17 cellular contexts compared by ENCODE assay signal in genomic region chr10:43386549-43386948, GRCh38. TPM values are rescaled to one million over a fixed set of nuclear protein-coding genes. Genes with fewer than 3 reads are reported as not detected.
DNase-seq lines count a peak whose midpoint lies in the region; ATAC-seq and TF ChIP-seq lines count a peak whose summit lies in the region.
"Had no signal": no experiment of that assay in that cellular context is flagged by ENCODE, and none has a peak within 500 bp of the region (broad histone marks: within the 10 kb centered on the region; RNA-seq: fewer than 3 reads in every experiment).

No MANE protein-coding gene starts in this region.

- no peak for TF ChIP-seq CTCF in cardiac muscle cell (IDR thresholded peaks at IDR 0.05; ENCODE audit: low read depth, low read length)

- ATAC-seq in right cardiac atrium, result no peak
- no peak for ATAC-seq in stimulated activated naive CD8-positive, alpha-beta T cell treated with anti-CD3 and anti-CD28 coated beads, Interleukin-15, amount 100 ng/mL, for 72 hours
- ATAC-seq in HG03439 (IDR thresholded peaks at IDR 0.05; ENCODE audit: unreplicated experiment), result no peak
- ATAC-seq: left cardiac atrium had no signal

- no peak overlapping the region for H3K9ac ChIP-seq in SK-N-MC (ENCODE audit: insufficient read length)

- DNase-seq in cardiac muscle cell (ENCODE audit: low read depth in 1 of 2, low spot score in 1 of 2), result no peak
- no peak for DNase-seq in right cardiac atrium
- DNase-seq in SK-N-MC (ENCODE audit: low read depth, low spot score), result no peak
- DNase-seq in immature natural killer cell, result no peak
- no peak for DNase-seq in stimulated activated naive CD8-positive, alpha-beta T cell treated with anti-CD3 and anti-CD28 coated beads, Interleukin-15, amount 100 ng/mL, for 72 hours
- DNase-seq in mucosa of gallbladder (ENCODE audit: low spot score), result no peak
- no peak for DNase-seq in middle frontal gyrus (ENCODE audit: extremely low spot score, low spot score)
- DNase-seq: central memory CD4-positive, alpha-beta T cell; HFFc6; Kasumi-1; left cardiac atrium; NCI-H1105; stimulated activated CD4-positive, alpha-beta T cell treated with anti-CD3 and anti-CD28 coated beads, Interleukin-12 subunit alpha, Interleukin-12 subunit beta, amount 100 ng/mL, for 4 hours had no signal

- peak overlapping the region; percentile 39 for H3K27ac ChIP-seq in cardiac muscle cell
- no peak overlapping the region for H3K27ac ChIP-seq in right cardiac atrium (ENCODE audit: low read length)
- H3K27ac ChIP-seq in SK-N-MC, result peak overlapping the region; percentile 42; the same call in 1 of the 2 replicates
- H3K27ac ChIP-seq: esophagus muscularis mucosa had no signal

- H3K4me1 Mint-ChIP-seq in immature natural killer cell, result peaks cover 38 to 61% of the 10 kb centered on the region in 2 donors
- H3K4me1 Mint-ChIP-seq in stimulated activated naive CD8-positive, alpha-beta T cell treated with anti-CD3 and anti-CD28 coated beads, Interleukin-15, amount 100 ng/mL, for 72 hours, result peaks cover 60% of the 10 kb centered on the region

- intact Hi-C loops in right cardiac atrium (cut with DNase I), result no loop called here

- H3K4me3 ChIP-seq in cardiac muscle cell (no peak overlapping the region), right cardiac atrium (ENCODE audit: low read length) (no peak overlapping the region), SK-N-MC (no peak overlapping the region)
- H3K4me3 ChIP-seq: esophagus muscularis mucosa had no signal

- H3K27me3 ChIP-seq in cardiac muscle cell, result no peaks in the 10 kb centered on the region
- no peaks in the 10 kb centered on the region for H3K27me3 ChIP-seq in right cardiac atrium (ENCODE audit: control insufficient read depth, insufficient read depth)
- H3K27me3 ChIP-seq: esophagus muscularis mucosa had no signal

- H3K36me3 Mint-ChIP-seq in immature natural killer cell, result peaks cover 10 to 32% (median 31%) of the 10 kb centered on the region in 3 donors

- H3K27ac Mint-ChIP-seq in immature natural killer cell, result peak overlapping the region; percentile 2 to 92 (median 70)
- peak overlapping the region; percentile 78 to 88 for H3K27ac Mint-ChIP-seq in stimulated activated naive CD8-positive, alpha-beta T cell treated with anti-CD3 and anti-CD28 coated beads, Interleukin-15, amount 100 ng/mL, for 72 hours
- H3K27ac Mint-ChIP-seq: HFFc6 had no signal

- H3K9me3 ChIP-seq in cardiac muscle cell (ENCODE audit: low read depth), result no peaks in the 10 kb centered on the region
- no peaks in the 10 kb centered on the region for H3K9me3 ChIP-seq in right cardiac atrium (ENCODE audit: control insufficient read depth, low read length)
- no peaks in the 10 kb centered on the region for H3K9me3 ChIP-seq in SK-N-MC (ENCODE audit: low read depth, low read length)
- H3K9me3 ChIP-seq: esophagus muscularis mucosa had no signal

- H3K36me3 ChIP-seq in cardiac muscle cell (peaks cover 48% of the 10 kb centered on the region), SK-N-MC (ENCODE audit: insufficient read depth, low read length) (peaks cover 53% of the 10 kb centered on the region)

- no peak overlapping the region for H3K4me3 Mint-ChIP-seq in immature natural killer cell
- H3K4me3 Mint-ChIP-seq in stimulated activated naive CD8-positive, alpha-beta T cell treated with anti-CD3 and anti-CD28 coated beads, Interleukin-15, amount 100 ng/mL, for 72 hours, result no peak overlapping the region
- H3K4me3 Mint-ChIP-seq: HFFc6 had no signal

- 92% methylated on average over 4 of the region's 4 CpGs for WGBS in right cardiac atrium

- H3K4me1 ChIP-seq in cardiac muscle cell (ENCODE audit: low read depth) (no peaks in the 10 kb centered on the region), right cardiac atrium (ENCODE audit: control insufficient read depth, insufficient read depth, low read length) (no peaks in the 10 kb centered on the region)

- H3K9me3 Mint-ChIP-seq in immature natural killer cell, result no peaks in the 10 kb centered on the region
- H3K9me3 Mint-ChIP-seq in stimulated activated naive CD8-positive, alpha-beta T cell treated with anti-CD3 and anti-CD28 coated beads, Interleukin-15, amount 100 ng/mL, for 72 hours, result no peaks in the 10 kb centered on the region
- H3K9me3 Mint-ChIP-seq: HFFc6 had no signal

- H3K27me3 Mint-ChIP-seq in immature natural killer cell (ENCODE audit: low read depth in 3 of 3), result peaks cover 2 to 3% (median 3%) of the 10 kb centered on the region in 3 donors
- H3K27me3 Mint-ChIP-seq in stimulated activated naive CD8-positive, alpha-beta T cell treated with anti-CD3 and anti-CD28 coated beads, Interleukin-15, amount 100 ng/mL, for 72 hours, result no peaks in the 10 kb centered on the region

RNA-seq across cellular contexts. Expression of gene FXYD4, which starts 15.1 kb away (rescaled TPM):
- total RNA-seq in cardiac muscle cell (not detected in 2 replicates), right cardiac atrium (not detected), mucosa of gallbladder (1.6 TPM)
- polyA plus RNA-seq in cardiac muscle cell (0.67 TPM in 1 of 2 replicates, not detected in the other), right cardiac atrium (not detected), immature natural killer cell (not detected)
- total RNA-seq: Daoy, esophagus muscularis mucosa, HFFc6, left cardiac atrium, renal cortical epithelial cell had no signal

RNA-seq across cellular contexts. Expression of gene HNRNPF, which starts 22.4 kb away (rescaled TPM):
- total RNA-seq in cardiac muscle cell, result 180 and 189 TPM in 2 replicates
- 111 and 130 TPM in 2 replicates for polyA plus RNA-seq in cardiac muscle cell
- total RNA-seq in right cardiac atrium, result 10 to 100 TPM; 67.2 to 93.4 (median 77.2) TPM
- polyA plus RNA-seq in right cardiac atrium, result 41.6 TPM
- 100 to 1,000 TPM; 184 to 274 (median 203) TPM for polyA plus RNA-seq in immature natural killer cell
- 184 TPM for total RNA-seq in mucosa of gallbladder

RNA-seq across cellular contexts. Expression of gene ZNF487, which starts 50.4 kb away (rescaled TPM):
- total RNA-seq in cardiac muscle cell (8.8 and 9.0 TPM in 2 replicates), right cardiac atrium (1 to 10 TPM; 3.0 to 4.0 (median 3.4) TPM), mucosa of gallbladder (5.9 TPM)
- polyA plus RNA-seq in cardiac muscle cell (5.3 and 6.0 TPM in 2 replicates), right cardiac atrium (4.2 TPM), immature natural killer cell (10 to 100 TPM in 2 of 3 donors, 1 to 10 TPM in 1; 7.7 to 15.8 (median 13.0) TPM)
